In the genomic region with DNA sequence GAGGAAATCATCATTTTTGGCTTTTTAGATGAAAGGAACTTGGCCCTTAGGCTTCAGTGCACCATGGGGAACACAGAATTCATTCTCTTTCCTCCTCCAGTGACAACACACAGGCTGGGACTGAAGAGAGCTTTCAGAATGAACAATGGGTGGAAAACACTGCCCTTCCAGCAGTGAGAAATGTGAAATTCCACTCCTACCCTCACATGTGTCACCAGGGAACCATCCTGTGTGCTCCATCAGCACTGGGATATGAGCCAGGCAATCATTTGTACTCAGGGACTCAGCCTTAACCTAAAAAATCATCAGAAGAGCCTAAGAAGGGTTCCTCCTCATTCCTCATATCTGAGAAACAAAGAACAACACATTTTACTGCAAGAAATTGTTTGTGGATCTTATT, we compare ENCODE assay signal across 13 cellular contexts.
A peak's percentile ranks its signal among the peaks of the same experiment; 100 is the strongest.
DNase-seq lines count a peak whose midpoint lies in the region; ATAC-seq and TF ChIP-seq lines count a peak whose summit lies in the region.
"Had no signal": no experiment of that assay in that cellular context is flagged by ENCODE, and none has a peak within 500 bp of the region (broad histone marks: within the 10 kb centered on the region; RNA-seq: fewer than 3 reads in every experiment).

No MANE protein-coding gene starts in this region.

- DNase-seq in NCI-H2081 (lab: John Stamatoyannopoulos, UW) = peak; percentile 39 to 46
- DNase-seq in NCI-H2081 treated with DMSO at 0.1 percent for 48 hours (lab: John Stamatoyannopoulos, UW) = no peak
- DNase-seq in adipocyte (ENCODE audit: low read depth) = peak; percentile 35
- DNase-seq in iPS-NIHi7 (ENCODE audit: extremely low spot score) = peak; percentile 14
- peak in 35 of 49 donors; percentile 0 to 76 (median 26) for DNase-seq in substantia nigra (lab: John Stamatoyannopoulos, UW)
- DNase-seq in KBM-7 = no peak
- no peak for DNase-seq in HFFc6
- DNase-seq: activated B cell treated with CpG ODN at 0.5 μM for 24 hours; effector memory CD4-positive, alpha-beta T cell; Peyer's patch; sigmoid colon had no signal

- no peak overlapping the region for H3K4me3 Mint-ChIP-seq in HFFc6
- H3K4me3 Mint-ChIP-seq: activated B cell treated with CpG ODN at 0.5 μM for 24 hours had no signal

- H3K27ac Mint-ChIP-seq in HFFc6 = no peak overlapping the region
- H3K27ac Mint-ChIP-seq: activated B cell treated with CpG ODN at 0.5 μM for 24 hours had no signal

- no peaks in the 10 kb centered on the region for H3K36me3 ChIP-seq in adipocyte (ENCODE audit: control insufficient read depth, insufficient read depth, low read length, severe bottlenecking)
- H3K36me3 ChIP-seq: Peyer's patch, sigmoid colon had no signal

- in situ Hi-C loops in KBM-7 (cut with MboI; ENCODE audit: low pct_unique_long_range_greater_than_20kb, low sequenced_read_pairs) = no loop called here

- peak overlapping the region; percentile 30 for H3K4me3 ChIP-seq in adipocyte (ENCODE audit: low read length)
- H3K4me3 ChIP-seq: A549, Peyer's patch, sigmoid colon had no signal

- no peak for ATAC-seq in HG03469 (IDR thresholded peaks at IDR 0.05; ENCODE audit: unreplicated experiment)
- ATAC-seq: A549 had no signal

- no peaks in the 10 kb centered on the region for H3K27me3 Mint-ChIP-seq in HFFc6 (ENCODE audit: insufficient read depth)
- H3K27me3 Mint-ChIP-seq: activated B cell treated with CpG ODN at 0.5 μM for 24 hours had no signal

- peak overlapping the region; percentile 46 for H3K27ac ChIP-seq in substantia nigra (ENCODE audit: low read depth, low read length, poor library complexity, severe bottlenecking)
- H3K27ac ChIP-seq: A549, Peyer's patch, sigmoid colon had no signal

- no peak for TF ChIP-seq CTCF in HFFc6 (IDR thresholded peaks at IDR 0.05)

- peaks cover 21% of the 10 kb centered on the region for H3K4me1 ChIP-seq in adipocyte (ENCODE audit: control insufficient read depth, insufficient read depth, low read length)
- H3K4me1 ChIP-seq: A549, Peyer's patch, sigmoid colon had no signal

- H3K9me3 Mint-ChIP-seq in HFFc6 = peaks cover 11% of the 10 kb centered on the region

- H3K9ac ChIP-seq in adipocyte (ENCODE audit: low read length) = peak overlapping the region; percentile 27

- no peaks in the 10 kb centered on the region for H3K9me3 ChIP-seq in adipocyte (ENCODE audit: control insufficient read depth, low read length)
- H3K9me3 ChIP-seq: Peyer's patch had no signal

- no peaks in the 10 kb centered on the region for H3K4me1 Mint-ChIP-seq in HFFc6 (ENCODE audit: low read depth)
- H3K4me1 Mint-ChIP-seq: activated B cell treated with CpG ODN at 0.5 μM for 24 hours had no signal

- peaks cover 4% of the 10 kb centered on the region; the same call in 1 of the 2 replicates for H3K36me3 Mint-ChIP-seq in HFFc6 (ENCODE audit: low read depth)

- no peaks in the 10 kb centered on the region for H3K27me3 ChIP-seq in adipocyte (replicated peaks; ENCODE audit: control insufficient read depth, insufficient read depth, low read length)
- H3K27me3 ChIP-seq: Peyer's patch, sigmoid colon had no signal

Comparison
In these comparisons a context has a peak if more than half of its experiments do, and no peak if none do; other contexts are left out.
1. DNase-seq: peak in NCI-H2081 (2 of 2), adipocyte (single experiment), iPS-NIHi7 (single experiment) and substantia nigra (35 of 49); none in NCI-H2081 treated with DMSO at 0.1 percent for 48 hours (single experiment), KBM-7 (single experiment) and HFFc6 (single experiment).